In the genomic region with DNA sequence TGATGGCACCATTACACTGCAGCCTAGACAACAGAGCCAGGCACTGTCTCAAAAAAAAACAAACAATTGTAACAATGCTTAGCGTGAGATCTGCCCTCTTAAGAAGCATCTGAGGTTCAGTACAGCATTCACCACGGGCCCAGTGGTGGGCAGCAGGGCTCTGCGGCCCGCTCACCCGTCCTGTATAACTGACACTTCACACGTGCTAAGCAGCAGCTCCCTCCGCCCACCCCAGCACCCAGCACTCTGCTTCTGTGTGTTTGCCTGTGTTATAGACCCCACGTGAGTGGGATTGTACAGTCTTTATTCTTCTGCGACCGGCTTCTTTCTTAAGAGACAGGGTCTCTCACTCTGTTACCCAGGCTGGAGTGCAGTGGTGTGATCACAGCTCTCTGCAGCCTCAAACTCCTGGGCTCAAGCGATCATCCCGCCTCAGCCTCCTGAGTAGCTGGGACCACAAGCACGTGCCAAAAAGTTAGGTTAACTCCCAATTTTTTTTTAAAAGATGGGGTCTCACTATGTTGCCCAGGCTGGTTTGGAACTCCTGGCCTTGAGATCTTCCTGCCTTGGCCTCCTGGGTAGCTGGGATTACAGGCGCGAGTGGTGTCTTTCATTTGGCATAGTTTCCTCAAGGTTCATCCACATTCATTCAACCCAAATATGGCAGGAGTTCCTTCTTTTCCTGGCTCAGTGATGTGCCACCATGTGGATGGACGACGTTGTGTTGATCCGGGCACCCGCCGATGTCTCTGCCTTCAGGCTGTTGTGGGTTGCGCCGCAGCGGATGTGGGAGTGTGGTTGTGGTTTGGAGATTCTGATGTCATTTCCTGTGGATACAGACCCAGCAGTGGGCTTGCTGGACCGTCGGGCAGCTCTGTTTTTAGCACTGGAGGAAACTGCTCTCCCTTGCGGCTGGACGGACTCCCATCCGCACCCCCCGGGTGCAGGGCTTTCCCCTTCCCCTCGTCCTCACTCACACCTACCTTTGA, we compare ENCODE assay signal across 8 cellular contexts.
DNase-seq lines count a peak whose midpoint lies in the region; ATAC-seq, FAIRE-seq and TF ChIP-seq lines count a peak whose summit lies in the region.

No MANE protein-coding gene starts in this region.

- no peak overlapping the region for H2BK120ac ChIP-seq in trophoblast cell (ENCODE audit: insufficient read depth, low read length, poor library complexity)

- peak; percentile 82 for DNase-seq in GM12891 (ENCODE audit: insufficient read length, low spot score)
- peak; percentile 52 for DNase-seq in activated CD4-positive, CD25-positive, alpha-beta regulatory T cell treated with anti-CD3 and anti-CD28 coated beads, Interleukin-2, amount 50 U/mL, for 16 hours (ENCODE audit: low read depth, low spot score)
- peak; percentile 79 for DNase-seq in mammary epithelial cell
- peak; percentile 92 to 96 for DNase-seq in trophoblast cell
- no peak for DNase-seq in vagina (ENCODE audit: extremely low spot score in 2 of 2)
- no peak for DNase-seq in NCI-H1092 (lab: John Stamatoyannopoulos, UW)
- DNase-seq in NCI-H526 (lab: John Stamatoyannopoulos, UW), result no peak

- no peak overlapping the region for H4K12ac ChIP-seq in trophoblast cell (ENCODE audit: low read depth, low read length)

- no peak overlapping the region for H3K4ac ChIP-seq in trophoblast cell (ENCODE audit: low read depth, low read length)

- FAIRE-seq in GM12891 (lab: Jason Lieb, UNC), result peak; percentile 98

- TF ChIP-seq CTCF in mammary epithelial cell (conservative IDR thresholded peaks at IDR 0.05 in 1 of 2, IDR thresholded peaks at IDR 0.05 in 1 of 2; ENCODE audit: extremely low read depth in 1 of 2, insufficient read depth in 1 of 2, low read depth in 1 of 2, low read length in 2 of 2) (no peak), vagina (IDR thresholded peaks at IDR 0.05) (no peak)

- WGBS in mammary epithelial cell (ENCODE audit: low coverage, missing lambda C conversion rate), result 60% methylated on average over 25 of the region's 30 CpGs
- no CpG with 5 or more reads among the region's 30 CpGs for WGBS in trophoblast cell (ENCODE audit: extremely low coverage, insufficient coverage, insufficient read length)

- peak; percentile 43 for ATAC-seq in HG03095 (IDR thresholded peaks at IDR 0.05; ENCODE audit: unreplicated experiment)

- no peak overlapping the region for H3K4me2 ChIP-seq in mammary epithelial cell (ENCODE audit: insufficient read depth, low read depth, low read length)
- no peak overlapping the region for H3K4me2 ChIP-seq in trophoblast cell (ENCODE audit: low read length)

- H2AK5ac ChIP-seq in trophoblast cell (ENCODE audit: low read length), result no peak overlapping the region

- no peaks in the 10 kb centered on the region for H4K20me1 ChIP-seq in mammary epithelial cell (ENCODE audit: insufficient read depth, low read length)

- no peak overlapping the region for H3K18ac ChIP-seq in trophoblast cell (ENCODE audit: low read length)

- no peak overlapping the region for H3K14ac ChIP-seq in trophoblast cell (ENCODE audit: low read length)

- no peak overlapping the region for H3K23ac ChIP-seq in trophoblast cell (ENCODE audit: low read length)

- H3K79me1 ChIP-seq in trophoblast cell (ENCODE audit: low read length), result peaks cover under 1% of the 10 kb centered on the region

- H3K27ac ChIP-seq in mammary epithelial cell (ENCODE audit: insufficient read depth, low read depth, low read length) (no peak overlapping the region), trophoblast cell (ENCODE audit: low read depth, low read length) (no peak overlapping the region), vagina (no peak overlapping the region)

- intact Hi-C loops in mammary epithelial cell (cut with micrococcal nuclease), result no loop called here
- intact Hi-C loops in vagina (cut with DNase I), result no loop called here

- H3K79me2 ChIP-seq in mammary epithelial cell (ENCODE audit: insufficient read depth, low read length) (no peaks in the 10 kb centered on the region), trophoblast cell (ENCODE audit: control insufficient read depth, insufficient read depth, low read length, poor library complexity) (peaks cover 2% of the 10 kb centered on the region)

- H3K36me3 ChIP-seq in mammary epithelial cell (ENCODE audit: insufficient read depth, low read length) (peaks cover 2% of the 10 kb centered on the region), trophoblast cell (ENCODE audit: control insufficient read depth in 1 of 2, insufficient read depth in 2 of 2, low read length in 2 of 2) (peaks cover 96 to 97% of the 10 kb centered on the region in 2 experiments), vagina (peaks cover 0 to 85% of the 10 kb centered on the region in 2 donors)

- in situ Hi-C loops in mammary epithelial cell (cut with MboI; ENCODE audit: low sequenced_read_pairs in 2 of 2), result no loop called here

- H3K9me3 ChIP-seq in mammary epithelial cell (replicated peaks; ENCODE audit: insufficient read depth, low read length), result no peaks in the 10 kb centered on the region
- H3K9me3 ChIP-seq in trophoblast cell (ENCODE audit: insufficient read depth, low read depth, low read length), result no peaks in the 10 kb centered on the region
- H3K9me3 ChIP-seq in vagina, result no peaks in the 10 kb centered on the region

- H3K4me1 ChIP-seq in mammary epithelial cell (ENCODE audit: insufficient read depth, low read length) (peaks cover 14% of the 10 kb centered on the region), trophoblast cell (ENCODE audit: control insufficient read depth in 1 of 2, insufficient read depth in 2 of 2, low read length in 2 of 2) (peaks cover 5 to 8% of the 10 kb centered on the region in 2 experiments), vagina (no peaks in the 10 kb centered on the region)

- CTCF ChIA-PET in mammary epithelial cell (lab: Charles Lee; ENCODE audit: low non-redundant PET), result no interaction called here

- H3K27me3 ChIP-seq in mammary epithelial cell (ENCODE audit: insufficient read depth, low read length), result no peaks in the 10 kb centered on the region
- no peaks in the 10 kb centered on the region for H3K27me3 ChIP-seq in trophoblast cell (ENCODE audit: insufficient read depth, low read length)
- H3K27me3 ChIP-seq in vagina, result no peaks in the 10 kb centered on the region

- H2BK5ac ChIP-seq in trophoblast cell (ENCODE audit: low read depth, low read length, poor library complexity), result no peak overlapping the region

- BruUV-seq in mammary epithelial cell (replicated peaks; lab: Mats Ljungman, UMichigan), result no TSS peak

- dilution Hi-C loops in mammary epithelial cell (cut with HindIII; ENCODE audit: low sequenced_read_pairs), result no loop called here

- no peak overlapping the region for H4K91ac ChIP-seq in trophoblast cell (ENCODE audit: low read depth, low read length)

- no peak overlapping the region for H2BK12ac ChIP-seq in trophoblast cell (ENCODE audit: low read length)

- H2AFZ ChIP-seq in mammary epithelial cell (ENCODE audit: low read depth, low read length) (no peak overlapping the region), trophoblast cell (ENCODE audit: insufficient read depth, low read length, poor library complexity) (no peak overlapping the region)

- H3K4me3 ChIP-seq in mammary epithelial cell (replicated peaks in 1 of 3; ENCODE audit: insufficient read depth in 1 of 3, low read depth in 2 of 3, low read length in 3 of 3) (no peak overlapping the region), trophoblast cell (ENCODE audit: low read depth, low read length) (no peak overlapping the region), vagina (no peak overlapping the region)

- no peak overlapping the region for H4K8ac ChIP-seq in trophoblast cell (ENCODE audit: low read depth, low read length)

- TF ChIP-seq POLR2A in GM12891 (IDR thresholded peaks at IDR 0.05; ENCODE audit: low read depth, low read length) (peak; percentile 25; the same call in 1 of the 2 replicates), vagina (IDR thresholded peaks at IDR 0.05) (no peak)

- H3K9ac ChIP-seq in mammary epithelial cell (ENCODE audit: insufficient read depth, low read length) (no peak overlapping the region), trophoblast cell (ENCODE audit: low read length) (no peak overlapping the region)

TF ChIP-seq in GM12891, 5 proteins besides CTCF, POLR2A, EP300 and RAD21:
- TF ChIP-seq POU2F2 (IDR thresholded peaks at IDR 0.05; ENCODE audit: low read depth, low read length), result peak; percentile 57; the same call in 1 of the 2 replicates
- peak; percentile 14; the same call in 1 of the 2 replicates for TF ChIP-seq POLR2AphosphoS5 (IDR thresholded peaks at IDR 0.05; ENCODE audit: low read depth, low read length)
- TF ChIP-seq SPI1 (IDR thresholded peaks at IDR 0.05; ENCODE audit: low read depth, low read length), result peak; percentile 63
- no peak for TF ChIP-seq PAX5 (IDR thresholded peaks at IDR 0.05; ENCODE audit: insufficient read depth, low read length, severe bottlenecking)
- 0 out of 2 replicates have a peak, but pooled peaks have one; percentile 16 for TF ChIP-seq TAF1 (IDR thresholded peaks at IDR 0.05; ENCODE audit: low read depth, low read length)

Comparison
In these comparisons a context has a peak if more than half of its experiments do, and no peak if none do; other contexts are left out.
1. DNase-seq: peak in GM12891 (single experiment), activated CD4-positive, CD25-positive, alpha-beta regulatory T cell treated with anti-CD3 and anti-CD28 coated beads, Interleukin-2, amount 50 U/mL, for 16 hours (single experiment), mammary epithelial cell (single experiment) and trophoblast cell (2 of 2); none in vagina (0 of 2), NCI-H1092 (single experiment) and NCI-H526 (0 of 2).